In genomic region chr2:28681216-28681981, GRCh38 we compare ENCODE assay signal across 8 cellular contexts.
DNase-seq lines count a peak whose midpoint lies in the region; ATAC-seq and TF ChIP-seq lines count a peak whose summit lies in the region.

No MANE protein-coding gene starts in this region.

- peaks cover 25% of the 10 kb centered on the region for H3K4me1 Mint-ChIP-seq in GM23338

- CTCF ChIA-PET in HEK293T (lab: Yijun Ruan, JAX) = no interaction called here

- POLR2A ChIA-PET in HEK293T (lab: Yijun Ruan, JAX) = interaction anchor here (0.9 to 2.1 kb wide), 2 partner anchors 10 to 70 kb away, joined by 3 to 8 read pairs; partner anchors contain the start of gene PPP1CB

- H3K4me1 ChIP-seq in GM23338 (ENCODE audit: insufficient read depth) = 0 out of 2 replicates have a peak, but pooled peaks cover 9% of the 10 kb centered on the region

- H3K79me2 ChIP-seq in GM23338 (replicated peaks; ENCODE audit: insufficient read depth) = no peaks in the 10 kb centered on the region

- no peak overlapping the region for H3K27ac Mint-ChIP-seq in GM23338

- H3K27me3 Mint-ChIP-seq in GM23338 (ENCODE audit: insufficient read depth, low read depth, poor library complexity) = peaks cover 7% of the 10 kb centered on the region

- no peaks in the 10 kb centered on the region for H3K27me3 ChIP-seq in GM23338 (ENCODE audit: insufficient read depth)

- H2AFZ ChIP-seq in GM23338 = peak overlapping the region; percentile 69

- H3K4me3 ChIP-seq in GM23338 = no peak overlapping the region

- no peak for TF ChIP-seq CTCF in GM23338 (conservative IDR thresholded peaks at IDR 0.05; ENCODE audit: low read depth in 2 of 2)

- DNase-seq in EL (peak; percentile 75), GM23338 (ENCODE audit: low spot score) (no peak), NCI-H69 (lab: John Stamatoyannopoulos, UW) (peak; percentile 88), lung microvascular endothelial cell (ENCODE audit: low read depth in 2 of 2) (peak; percentile 51 to 86), HEK293T (ENCODE audit: extremely low spot score) (no peak), COLO829 (ENCODE audit: low spot score) (no peak)
- DNase-seq in activated effector memory CD4-positive, alpha-beta T cell treated with Interleukin-2 at 50 U/mL for 16 hours = peak; percentile 40
- peak; percentile 6 to 39 (median 21) for DNase-seq in stimulated activated naive CD4-positive, alpha-beta T cell (lab: John Stamatoyannopoulos, UW)

- no peaks in the 10 kb centered on the region for H3K36me3 ChIP-seq in GM23338 (ENCODE audit: insufficient read depth)

- no peaks in the 10 kb centered on the region for H3F3A ChIP-seq in GM23338 (replicated peaks; ENCODE audit: low read depth)

- no peaks in the 10 kb centered on the region for H3K9me3 Mint-ChIP-seq in GM23338

- peaks cover 13% of the 10 kb centered on the region; the same call in 1 of the 2 replicates for H3K9me2 ChIP-seq in GM23338 (ENCODE audit: insufficient read depth)

- no peaks in the 10 kb centered on the region for H4K20me1 ChIP-seq in GM23338 (replicated peaks; ENCODE audit: insufficient read depth)

- no peak overlapping the region for H3K4me3 Mint-ChIP-seq in GM23338

- H3K4me2 ChIP-seq in GM23338 = no peak overlapping the region

- no peaks in the 10 kb centered on the region for H3K36me3 Mint-ChIP-seq in GM23338 (ENCODE audit: low read depth)

- ATAC-seq in GM23338 = peak; percentile 33

- no peak overlapping the region for H3K27ac ChIP-seq in GM23338 (ENCODE audit: low read depth)

TF ChIP-seq in GM23338, 12 proteins besides CTCF, POLR2A, EP300 and RAD21 (continues in another document):
- TF ChIP-seq NANOG (IDR thresholded peaks at IDR 0.05; ENCODE audit: borderline replicate concordance) (no peak), CREB1 (CRISPR knock-in tag; IDR thresholded peaks at IDR 0.05; ENCODE audit: low read depth) (no peak), ZNF331 (CRISPR knock-in tag; IDR thresholded peaks at IDR 0.05; ENCODE audit: low read depth) (no peak), STAT1 (IDR thresholded peaks at IDR 0.05; ENCODE audit: unreplicated experiment) (no peak), EZH2phosphoT487 (IDR thresholded peaks at IDR 0.05; ENCODE audit: unreplicated experiment) (no peak), JUNB (IDR thresholded peaks at IDR 0.05; ENCODE audit: unreplicated experiment) (no peak), ZNF114 (CRISPR knock-in tag; IDR thresholded peaks at IDR 0.05) (no peak)

TF ChIP-seq in HEK293T, 16 proteins besides CTCF, POLR2A, EP300 and RAD21:
- no peak for TF ChIP-seq CTBP1 (IDR thresholded peaks at IDR 0.05; ENCODE audit: borderline replicate concordance)
- TF ChIP-seq ELF4 (IDR thresholded peaks at IDR 0.05) = no peak
- no peak for TF ChIP-seq ARNT (IDR thresholded peaks at IDR 0.05)
- no peak for TF ChIP-seq SP1 (IDR thresholded peaks at IDR 0.05)
- no peak for TF ChIP-seq L3MBTL2 (conservative IDR thresholded peaks at IDR 0.05)
- no peak for TF ChIP-seq FOXM1 (IDR thresholded peaks at IDR 0.05; ENCODE audit: borderline replicate concordance)
- no peak for TF ChIP-seq LEF1 (IDR thresholded peaks at IDR 0.05; ENCODE audit: borderline replicate concordance)
- TF ChIP-seq BHLHE40 (IDR thresholded peaks at IDR 0.05; ENCODE audit: borderline replicate concordance) = no peak
- TF ChIP-seq TARDBP (IDR thresholded peaks at IDR 0.05) = no peak
- no peak for TF ChIP-seq FOXA1 (IDR thresholded peaks at IDR 0.05)
- TF ChIP-seq PKNOX1 (IDR thresholded peaks at IDR 0.05) = no peak
- no peak for TF ChIP-seq ZNF384 (IDR thresholded peaks at IDR 0.05)
- TF ChIP-seq FOXK2 (IDR thresholded peaks at IDR 0.05) = no peak
- no peak for TF ChIP-seq HDGF (IDR thresholded peaks at IDR 0.05; ENCODE audit: borderline replicate concordance)
- no peak for TF ChIP-seq SUZ12 (IDR thresholded peaks at IDR 0.05)
- TF ChIP-seq NFRKB (IDR thresholded peaks at IDR 0.05) = no peak

Comparison
In these comparisons a context has a peak if more than half of its experiments do, and no peak if none do; other contexts are left out.
1. DNase-seq: peak in EL (single experiment), NCI-H69 (single experiment), activated effector memory CD4-positive, alpha-beta T cell treated with Interleukin-2 at 50 U/mL for 16 hours (single experiment), lung microvascular endothelial cell (2 of 2) and stimulated activated naive CD4-positive, alpha-beta T cell (6 of 6); none in GM23338 (single experiment), HEK293T (single experiment) and COLO829 (single experiment).